ENCODE assay signal across 23 cellular contexts in the genomic region with DNA sequence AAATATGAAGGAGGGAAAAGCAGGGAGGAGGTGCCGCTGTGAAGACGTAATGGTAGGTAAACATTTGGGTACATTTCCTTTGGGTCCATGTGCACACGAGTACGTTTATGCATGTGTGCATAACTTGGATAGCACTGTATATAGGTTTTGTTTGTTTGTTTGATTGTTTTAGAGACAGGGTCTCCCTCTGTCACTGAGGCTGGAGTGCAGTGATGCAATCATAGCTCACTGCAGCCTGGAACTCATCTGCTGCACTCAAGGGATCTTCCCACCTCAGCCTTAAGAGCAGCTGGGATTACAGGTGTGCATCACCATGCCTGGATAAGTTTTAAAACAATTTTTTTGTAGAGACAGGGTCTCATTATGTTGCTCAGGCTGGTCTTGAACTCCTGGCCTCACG.
"Had no signal": no experiment of that assay in that cellular context is flagged by ENCODE, and none has a peak within 500 bp of the region (broad histone marks: within the 10 kb centered on the region; RNA-seq: fewer than 3 reads in every experiment).

No MANE protein-coding gene starts in this region.

- DNase-seq: activated B cell treated with CpG ODN at 0.5 μM for 24 hours; activated CD4-positive, alpha-beta T cell treated with anti-CD3 and anti-CD28 coated beads for 36 hours; activated CD4-positive, alpha-beta T cell treated with anti-CD3 and anti-CD28 coated beads, Interleukin-2, amount 50 U/mL, for 4 hours; activated CD8-positive, alpha-beta memory T cell treated with anti-CD3 and anti-CD28 coated beads for 24 hours; activated CD8-positive, alpha-beta memory T cell treated with anti-CD3 and anti-CD28 coated beads, Interleukin-2, amount 50 U/mL, for 4 hours; activated naive CD8-positive, alpha-beta T cell treated with anti-CD3 and anti-CD28 coated beads, Interleukin-2, amount 10 ng/mL, durations not matched to agents 7 days and 5 days; activated T-cell treated with anti-CD3 and anti-CD28 coated beads, Interleukin-2, amount 50 U/mL, for 24 hours; effector CD4-positive, alpha-beta T cell; heart left ventricle; islet precursor cell; left colon; posterior cingulate gyrus; stimulated activated CD4-positive, alpha-beta T cell treated with anti-CD3 and anti-CD28 coated beads, Interleukin-15, amount 100 ng/mL, for 24 hours; stimulated activated CD8-positive, alpha-beta memory T cell treated with anti-CD3 and anti-CD28 coated beads, Interleukin-4, amount 100 ng/mL, for 48 hours; stimulated activated naive CD4-positive, alpha-beta T cell; T1000; upper lobe of right lung had no signal

- H3K4me2 ChIP-seq: smooth muscle cell had no signal

- H3K9me3 ChIP-seq: thoracic aorta, upper lobe of right lung had no signal

- H3K36me3 ChIP-seq: heart left ventricle, thoracic aorta, upper lobe of right lung had no signal

- ATAC-seq: activated CD4-positive, alpha-beta T cell treated with anti-CD3 and anti-CD28 coated beads for 36 hours; activated T-helper 17 cell treated with anti-CD3 and anti-CD28 coated beads, Interleukin-2, amount 50 U/mL, for 72 hours; heart left ventricle; left colon; sciatic nerve; upper lobe of right lung had no signal

- H3K27me3 ChIP-seq: heart left ventricle, upper lobe of right lung had no signal

- H3K27ac ChIP-seq: heart left ventricle, thoracic aorta, upper lobe of right lung had no signal

- H3K27ac Mint-ChIP-seq: activated B cell treated with CpG ODN at 0.5 μM for 24 hours; activated CD4-positive, alpha-beta T cell treated with anti-CD3 and anti-CD28 coated beads for 36 hours; activated naive CD8-positive, alpha-beta T cell treated with anti-CD3 and anti-CD28 coated beads, Interleukin-2, amount 10 ng/mL, durations not matched to agents 7 days and 5 days; activated T-cell treated with anti-CD3 and anti-CD28 coated beads, Interleukin-2, amount 50 U/mL, for 24 hours; memory B cell had no signal

- H3K4me3 Mint-ChIP-seq: activated B cell treated with CpG ODN at 0.5 μM for 24 hours; activated CD4-positive, alpha-beta T cell treated with anti-CD3 and anti-CD28 coated beads for 36 hours; activated naive CD8-positive, alpha-beta T cell treated with anti-CD3 and anti-CD28 coated beads, Interleukin-2, amount 10 ng/mL, durations not matched to agents 7 days and 5 days; activated T-cell treated with anti-CD3 and anti-CD28 coated beads, Interleukin-2, amount 50 U/mL, for 24 hours; activated T-helper 17 cell treated with anti-CD3 and anti-CD28 coated beads, Interleukin-2, amount 50 U/mL, for 72 hours; memory B cell; neural crest cell had no signal

- H3K36me3 Mint-ChIP-seq: memory B cell had no signal

- H3K4me3 ChIP-seq: heart left ventricle, smooth muscle cell, thoracic aorta, upper lobe of right lung had no signal

- H3K27me3 Mint-ChIP-seq: activated B cell treated with CpG ODN at 0.5 μM for 24 hours; activated CD4-positive, alpha-beta T cell treated with anti-CD3 and anti-CD28 coated beads for 36 hours; activated naive CD8-positive, alpha-beta T cell treated with anti-CD3 and anti-CD28 coated beads, Interleukin-2, amount 10 ng/mL, durations not matched to agents 7 days and 5 days; activated T-cell treated with anti-CD3 and anti-CD28 coated beads, Interleukin-2, amount 50 U/mL, for 24 hours; activated T-helper 17 cell treated with anti-CD3 and anti-CD28 coated beads, Interleukin-2, amount 50 U/mL, for 72 hours; memory B cell had no signal

- H3K4me1 ChIP-seq: upper lobe of right lung had no signal
